In the genomic region with DNA sequence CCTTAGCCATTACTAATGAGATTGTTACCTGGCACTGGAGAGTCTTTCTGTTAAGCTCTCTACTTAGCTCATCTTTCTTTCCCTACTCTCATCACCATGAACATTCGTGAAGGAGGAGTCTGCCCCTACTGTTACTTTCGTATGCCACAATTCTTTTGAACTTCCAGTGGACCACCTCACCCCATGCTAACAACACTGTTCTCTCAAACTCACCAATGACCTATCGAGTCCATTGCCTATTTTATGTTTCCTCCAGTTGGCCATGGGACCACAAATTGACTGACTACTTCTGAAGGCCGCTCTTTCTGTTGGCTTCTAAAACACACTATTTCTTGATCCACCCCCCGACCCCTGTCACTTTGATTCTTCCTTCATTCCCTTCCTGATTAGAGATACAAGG, we compare ENCODE assay signal across 26 cellular contexts.
A peak's percentile ranks its signal among the peaks of the same experiment; 100 is the strongest.
DNase-seq lines count a peak whose midpoint lies in the region; ATAC-seq, FAIRE-seq and TF ChIP-seq lines count a peak whose summit lies in the region.
"Had no signal": no experiment of that assay in that cellular context is flagged by ENCODE, and none has a peak within 500 bp of the region (broad histone marks: within the 10 kb centered on the region; RNA-seq: fewer than 3 reads in every experiment).

No MANE protein-coding gene starts in this region.

- CTCF ChIA-PET in HepG2 (lab: Yijun Ruan, JAX; ENCODE audit: low intra/inter-chr PET ratio, low total read pairs): no interaction called here

- in situ Hi-C loops in HepG2 (cut with HindIII; ENCODE audit: extremely low pct_ligation_motif_present, low pct_unique_long_range_greater_than_20kb): no loop called here

- H3K9me3 Mint-ChIP-seq in progenitor cell of endocrine pancreas (ENCODE audit: low read depth): peaks cover 3% of the 10 kb centered on the region
- H3K9me3 Mint-ChIP-seq: CD14-positive monocyte; CD4-positive, alpha-beta memory T cell; CD8-positive, alpha-beta memory T cell had no signal

- H3K4me3 ChIP-seq in HepG2 (replicated peaks in 1 of 3; ENCODE audit: insufficient read depth in 1 of 3, low read depth in 2 of 3, low read length in 3 of 3) (no peak overlapping the region), right lobe of liver (no peak overlapping the region), bronchial epithelial cell (ENCODE audit: low read depth, low read length) (no peak overlapping the region), tibial nerve (no peak overlapping the region)
- H3K4me3 ChIP-seq: BLaER1, GM12878 had no signal

- H3K9ac ChIP-seq in HepG2 (ENCODE audit: insufficient read depth, low read depth, low read length): no peak overlapping the region
- H3K9ac ChIP-seq: BLaER1 had no signal

- POLR2A ChIA-PET in HepG2 (lab: Yijun Ruan, JAX): interaction anchor here (1.5 to 2.5 kb wide), 2 partner anchors 8 to 13 kb away, joined by 3 to 10 read pairs; no protein-coding TSS in a partner anchor

- WGBS in HepG2 (ENCODE audit: low lambda C conversion rate): 91% methylated on average over 5 of the region's 5 CpGs
- 85% methylated on average over 5 of the region's 5 CpGs for WGBS in right lobe of liver (ENCODE audit: insufficient coverage, low coverage, low lambda C conversion rate, missing lambda C conversion rate)
- 95 to 98% methylated on average over 5 of the region's 5 CpGs for WGBS in tibial nerve, 2 donors

- TF ChIP-seq POLR2A in HepG2 (IDR thresholded peaks at IDR 0.05; ENCODE audit: insufficient read depth in 1 of 2, low read depth in 2 of 2, low read length in 2 of 2) (no peak), right lobe of liver (IDR thresholded peaks at IDR 0.05) (no peak), tibial nerve (IDR thresholded peaks at IDR 0.05) (no peak)

- no peak overlapping the region for H3K27ac Mint-ChIP-seq in progenitor cell of endocrine pancreas
- H3K27ac Mint-ChIP-seq: CD14-positive monocyte; CD4-positive, alpha-beta memory T cell; CD4-positive, CD25-positive, alpha-beta regulatory T cell; CD8-positive, alpha-beta memory T cell had no signal

- ATAC-seq in HepG2: no peak
- no peak for ATAC-seq in right lobe of liver
- ATAC-seq: GM12878 had no signal

- H3K4me2 ChIP-seq in HepG2 (ENCODE audit: low read depth, low read length): no peak overlapping the region
- H3K4me2 ChIP-seq: BLaER1 had no signal

- BruUV-seq in HepG2 (replicated peaks; lab: Mats Ljungman, UMichigan): no TSS peak

- no peak for DNase-seq in HepG2 (ENCODE audit: low spot score)
- DNase-seq in right lobe of liver: no peak
- no peak for DNase-seq in bronchial epithelial cell (ENCODE audit: low read depth)
- no peak for DNase-seq in tibial nerve (ENCODE audit: low spot score in 2 of 2)
- no peak for DNase-seq in progenitor cell of endocrine pancreas (ENCODE audit: low spot score, unreplicated experiment)
- DNase-seq: 8988T; ACHN; BE2C; C1 segment of cervical spinal cord; CD4-positive, alpha-beta memory T cell; CD4-positive, CD25-positive, alpha-beta regulatory T cell; CD8-positive, alpha-beta memory T cell; COR-L47; DMS 273 treated with DMSO at 0.1 percent for 48 hours; DMS153; DMS53; DMS79; DND-41; EL; GDM1 had no signal

- intact Hi-C loops in HepG2 (cut with micrococcal nuclease; ENCODE audit: unreplicated experiment): no loop called here
- intact Hi-C loops in right lobe of liver (cut with DNase I): no loop called here

- H4K20me1 ChIP-seq in HepG2 (ENCODE audit: insufficient read depth, low read length): no peaks in the 10 kb centered on the region
- H4K20me1 ChIP-seq: BLaER1 had no signal

- no peak overlapping the region for H2AFZ ChIP-seq in HepG2 (ENCODE audit: low read length)

- H3K4me1 Mint-ChIP-seq in progenitor cell of endocrine pancreas (ENCODE audit: low read depth): no peaks in the 10 kb centered on the region
- H3K4me1 Mint-ChIP-seq: CD14-positive monocyte; CD4-positive, alpha-beta memory T cell; CD4-positive, CD25-positive, alpha-beta regulatory T cell; CD8-positive, alpha-beta memory T cell had no signal

- H3K27me3 Mint-ChIP-seq in progenitor cell of endocrine pancreas: no peaks in the 10 kb centered on the region
- H3K27me3 Mint-ChIP-seq: CD4-positive, CD25-positive, alpha-beta regulatory T cell had no signal

- H3K36me3 Mint-ChIP-seq in progenitor cell of endocrine pancreas (ENCODE audit: insufficient read depth): no peaks in the 10 kb centered on the region
- H3K36me3 Mint-ChIP-seq: CD14-positive monocyte; CD4-positive, alpha-beta memory T cell; CD4-positive, CD25-positive, alpha-beta regulatory T cell; CD8-positive, alpha-beta memory T cell had no signal

- H3K27ac ChIP-seq in HepG2 (ENCODE audit: extremely low read length, insufficient read depth, low read length): no peak overlapping the region
- no peak overlapping the region for H3K27ac ChIP-seq in right lobe of liver
- H3K27ac ChIP-seq in tibial nerve: no peak overlapping the region
- H3K27ac ChIP-seq: BLaER1 had no signal

- no peak overlapping the region for H3K4me3 Mint-ChIP-seq in progenitor cell of endocrine pancreas (ENCODE audit: low read depth)
- H3K4me3 Mint-ChIP-seq: CD14-positive monocyte; CD4-positive, alpha-beta memory T cell; CD4-positive, CD25-positive, alpha-beta regulatory T cell; CD8-positive, alpha-beta memory T cell had no signal

- TF ChIP-seq EP300 in HepG2 (IDR thresholded peaks at IDR 0.05; ENCODE audit: low read depth in 2 of 2, low read length in 2 of 2) (no peak), HepG2 (CRISPR knock-in tag; IDR thresholded peaks at IDR 0.05; ENCODE audit: borderline replicate concordance) (no peak), tibial nerve (IDR thresholded peaks at IDR 0.05) (no peak)

- no peak for TF ChIP-seq RAD21 in HepG2 (CRISPR knock-in tag; IDR thresholded peaks at IDR 0.05)

- TF ChIP-seq CTCF in HepG2 (CRISPR knock-in tag; IDR thresholded peaks at IDR 0.05) (no peak), right lobe of liver (IDR thresholded peaks at IDR 0.05) (no peak), bronchial epithelial cell (IDR thresholded peaks at IDR 0.05; ENCODE audit: insufficient read depth, low read length, severe bottlenecking) (no peak), tibial nerve (IDR thresholded peaks at IDR 0.05) (no peak), progenitor cell of endocrine pancreas (IDR thresholded peaks at IDR 0.05; ENCODE audit: unreplicated experiment) (no peak)

- H3K27me3 ChIP-seq in HepG2 (ENCODE audit: control insufficient read depth in 1 of 2, insufficient read depth in 2 of 2, low read length in 2 of 2) (no peaks in the 10 kb centered on the region), right lobe of liver (no peaks in the 10 kb centered on the region), bronchial epithelial cell (ENCODE audit: control insufficient read depth, insufficient read depth, low read length) (no peaks in the 10 kb centered on the region), tibial nerve (no peaks in the 10 kb centered on the region)
- H3K27me3 ChIP-seq: BE2C, BLaER1 had no signal

- H3K79me2 ChIP-seq in HepG2 (ENCODE audit: insufficient read depth, low read length): no peaks in the 10 kb centered on the region

- H3K36me3 ChIP-seq in HepG2 (replicated peaks in 1 of 2; ENCODE audit: control insufficient read depth in 1 of 2, insufficient read depth in 2 of 2, low read length in 2 of 2) (no peaks in the 10 kb centered on the region), right lobe of liver (no peaks in the 10 kb centered on the region), bronchial epithelial cell (ENCODE audit: control insufficient read depth, insufficient read depth, low read length) (no peaks in the 10 kb centered on the region), tibial nerve (no peaks in the 10 kb centered on the region)
- H3K36me3 ChIP-seq: BE2C, BLaER1 had no signal

- no peaks in the 10 kb centered on the region for H3K9me3 ChIP-seq in HepG2 (ENCODE audit: low read length)
- H3K9me3 ChIP-seq in right lobe of liver: no peaks in the 10 kb centered on the region
- H3K9me3 ChIP-seq in tibial nerve: no peaks in the 10 kb centered on the region
- H3K9me3 ChIP-seq: BE2C, BLaER1 had no signal

- FAIRE-seq in HepG2 (lab: Jason Lieb, UNC) (no peak), bronchial epithelial cell (lab: Jason Lieb, UNC) (peak; percentile 28)
- FAIRE-seq: A204.1, GM12878, GM12892, GM18507 had no signal

- H3K4me1 ChIP-seq in HepG2 (ENCODE audit: insufficient read depth, low read length) (peaks cover 1% of the 10 kb centered on the region), right lobe of liver (no peaks in the 10 kb centered on the region), tibial nerve (no peaks in the 10 kb centered on the region)
- H3K4me1 ChIP-seq: BE2C, BLaER1 had no signal

TF ChIP-seq in HepG2, 621 proteins besides CTCF, POLR2A, EP300 and RAD21:
- TF ChIP-seq, protein P1, sequence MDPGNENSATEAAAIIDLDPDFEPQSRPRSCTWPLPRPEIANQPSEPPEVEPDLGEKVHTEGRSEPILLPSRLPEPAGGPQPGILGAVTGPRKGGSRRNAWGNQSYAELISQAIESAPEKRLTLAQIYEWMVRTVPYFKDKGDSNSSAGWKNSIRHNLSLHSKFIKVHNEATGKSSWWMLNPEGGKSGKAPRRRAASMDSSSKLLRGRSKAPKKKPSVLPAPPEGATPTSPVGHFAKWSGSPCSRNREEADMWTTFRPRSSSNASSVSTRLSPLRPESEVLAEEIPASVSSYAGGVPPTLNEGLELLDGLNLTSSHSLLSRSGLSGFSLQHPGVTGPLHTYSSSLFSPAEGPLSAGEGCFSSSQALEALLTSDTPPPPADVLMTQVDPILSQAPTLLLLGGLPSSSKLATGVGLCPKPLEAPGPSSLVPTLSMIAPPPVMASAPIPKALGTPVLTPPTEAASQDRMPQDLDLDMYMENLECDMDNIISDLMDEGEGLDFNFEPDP (CRISPR knock-in tag; conservative IDR thresholded peaks at IDR 0.05): peak; percentile 96; the same call in 1 of the 2 replicates
- no peak for TF ChIP-seq TBP (CRISPR knock-in tag; IDR thresholded peaks at IDR 0.05)
- no peak for TF ChIP-seq IKZF4 (CRISPR knock-in tag; IDR thresholded peaks at IDR 0.05; ENCODE audit: borderline replicate concordance, low read depth, not compliant biosample characterization)
